1 cellular context compared by ENCODE assay signal in the genomic region with DNA sequence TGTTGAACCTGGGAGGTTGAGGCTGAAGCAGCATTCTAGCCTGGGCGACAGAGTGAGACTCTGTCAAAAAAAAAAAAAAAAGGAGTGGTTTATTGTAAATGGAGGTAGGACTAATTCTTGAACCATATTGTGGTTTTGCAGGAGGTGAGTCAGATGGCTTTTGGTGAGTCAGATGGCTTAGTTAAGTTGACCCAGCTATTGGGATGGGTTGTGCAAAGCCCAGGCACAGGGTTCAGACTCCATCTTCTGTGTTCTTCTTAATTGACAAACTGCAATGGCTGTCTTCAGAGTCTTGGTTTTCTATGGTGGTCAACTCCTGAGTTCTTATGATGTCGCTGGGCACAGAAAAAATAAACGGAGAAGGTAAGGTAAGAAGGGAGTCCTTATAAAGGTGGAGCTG.
TF ChIP-seq lines count a peak whose summit lies in the region.

No MANE protein-coding gene starts in this region.

TF ChIP-seq in SK-N-SH, 30 proteins besides CTCF, POLR2A, EP300 and RAD21 (continued from another document):
- TF ChIP-seq, protein P1, sequence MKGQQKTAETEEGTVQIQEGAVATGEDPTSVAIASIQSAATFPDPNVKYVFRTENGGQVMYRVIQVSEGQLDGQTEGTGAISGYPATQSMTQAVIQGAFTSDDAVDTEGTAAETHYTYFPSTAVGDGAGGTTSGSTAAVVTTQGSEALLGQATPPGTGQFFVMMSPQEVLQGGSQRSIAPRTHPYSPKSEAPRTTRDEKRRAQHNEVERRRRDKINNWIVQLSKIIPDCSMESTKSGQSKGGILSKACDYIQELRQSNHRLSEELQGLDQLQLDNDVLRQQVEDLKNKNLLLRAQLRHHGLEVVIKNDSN (IDR thresholded peaks at IDR 0.05; ENCODE audit: borderline replicate concordance, low read depth) = no peak
- TF ChIP-seq MEF2A (IDR thresholded peaks at IDR 0.05; ENCODE audit: borderline replicate concordance, low read depth) (no peak), FOXM1 (IDR thresholded peaks at IDR 0.05; ENCODE audit: low read depth) (no peak), TEAD4 (IDR thresholded peaks at IDR 0.05; ENCODE audit: borderline replicate concordance, insufficient read depth) (no peak), SIN3A (IDR thresholded peaks at IDR 0.05; ENCODE audit: borderline replicate concordance, low read depth, low read length) (no peak), RXRA (IDR thresholded peaks at IDR 0.05; ENCODE audit: borderline replicate concordance, low read depth) (peak; percentile 78; the same call in 1 of the 2 replicates), GATA2 (CRISPR knock-in tag; IDR thresholded peaks at IDR 0.05) (no peak), RCOR1 (IDR thresholded peaks at IDR 0.05; ENCODE audit: low read length) (no peak), TCF12 (IDR thresholded peaks at IDR 0.05) (peak; percentile 67), SMC3 (IDR thresholded peaks at IDR 0.05; ENCODE audit: low read depth, low read length) (no peak)
- TF ChIP-seq, protein P2, sequence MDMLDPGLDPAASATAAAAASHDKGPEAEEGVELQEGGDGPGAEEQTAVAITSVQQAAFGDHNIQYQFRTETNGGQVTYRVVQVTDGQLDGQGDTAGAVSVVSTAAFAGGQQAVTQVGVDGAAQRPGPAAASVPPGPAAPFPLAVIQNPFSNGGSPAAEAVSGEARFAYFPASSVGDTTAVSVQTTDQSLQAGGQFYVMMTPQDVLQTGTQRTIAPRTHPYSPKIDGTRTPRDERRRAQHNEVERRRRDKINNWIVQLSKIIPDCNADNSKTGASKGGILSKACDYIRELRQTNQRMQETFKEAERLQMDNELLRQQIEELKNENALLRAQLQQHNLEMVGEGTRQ (IDR thresholded peaks at IDR 0.05; ENCODE audit: borderline replicate concordance, low read depth, low read length) = no peak
- TF ChIP-seq, protein P3, sequence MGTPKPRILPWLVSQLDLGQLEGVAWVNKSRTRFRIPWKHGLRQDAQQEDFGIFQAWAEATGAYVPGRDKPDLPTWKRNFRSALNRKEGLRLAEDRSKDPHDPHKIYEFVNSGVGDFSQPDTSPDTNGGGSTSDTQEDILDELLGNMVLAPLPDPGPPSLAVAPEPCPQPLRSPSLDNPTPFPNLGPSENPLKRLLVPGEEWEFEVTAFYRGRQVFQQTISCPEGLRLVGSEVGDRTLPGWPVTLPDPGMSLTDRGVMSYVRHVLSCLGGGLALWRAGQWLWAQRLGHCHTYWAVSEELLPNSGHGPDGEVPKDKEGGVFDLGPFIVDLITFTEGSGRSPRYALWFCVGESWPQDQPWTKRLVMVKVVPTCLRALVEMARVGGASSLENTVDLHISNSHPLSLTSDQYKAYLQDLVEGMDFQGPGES (IDR thresholded peaks at IDR 0.05; ENCODE audit: low read depth, low read length) = no peak
- TF ChIP-seq, protein P4, sequence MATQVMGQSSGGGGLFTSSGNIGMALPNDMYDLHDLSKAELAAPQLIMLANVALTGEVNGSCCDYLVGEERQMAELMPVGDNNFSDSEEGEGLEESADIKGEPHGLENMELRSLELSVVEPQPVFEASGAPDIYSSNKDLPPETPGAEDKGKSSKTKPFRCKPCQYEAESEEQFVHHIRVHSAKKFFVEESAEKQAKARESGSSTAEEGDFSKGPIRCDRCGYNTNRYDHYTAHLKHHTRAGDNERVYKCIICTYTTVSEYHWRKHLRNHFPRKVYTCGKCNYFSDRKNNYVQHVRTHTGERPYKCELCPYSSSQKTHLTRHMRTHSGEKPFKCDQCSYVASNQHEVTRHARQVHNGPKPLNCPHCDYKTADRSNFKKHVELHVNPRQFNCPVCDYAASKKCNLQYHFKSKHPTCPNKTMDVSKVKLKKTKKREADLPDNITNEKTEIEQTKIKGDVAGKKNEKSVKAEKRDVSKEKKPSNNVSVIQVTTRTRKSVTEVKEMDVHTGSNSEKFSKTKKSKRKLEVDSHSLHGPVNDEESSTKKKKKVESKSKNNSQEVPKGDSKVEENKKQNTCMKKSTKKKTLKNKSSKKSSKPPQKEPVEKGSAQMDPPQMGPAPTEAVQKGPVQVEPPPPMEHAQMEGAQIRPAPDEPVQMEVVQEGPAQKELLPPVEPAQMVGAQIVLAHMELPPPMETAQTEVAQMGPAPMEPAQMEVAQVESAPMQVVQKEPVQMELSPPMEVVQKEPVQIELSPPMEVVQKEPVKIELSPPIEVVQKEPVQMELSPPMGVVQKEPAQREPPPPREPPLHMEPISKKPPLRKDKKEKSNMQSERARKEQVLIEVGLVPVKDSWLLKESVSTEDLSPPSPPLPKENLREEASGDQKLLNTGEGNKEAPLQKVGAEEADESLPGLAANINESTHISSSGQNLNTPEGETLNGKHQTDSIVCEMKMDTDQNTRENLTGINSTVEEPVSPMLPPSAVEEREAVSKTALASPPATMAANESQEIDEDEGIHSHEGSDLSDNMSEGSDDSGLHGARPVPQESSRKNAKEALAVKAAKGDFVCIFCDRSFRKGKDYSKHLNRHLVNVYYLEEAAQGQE (IDR thresholded peaks at IDR 0.05; ENCODE audit: low read depth, low read length) = no peak
